In the genomic region with DNA sequence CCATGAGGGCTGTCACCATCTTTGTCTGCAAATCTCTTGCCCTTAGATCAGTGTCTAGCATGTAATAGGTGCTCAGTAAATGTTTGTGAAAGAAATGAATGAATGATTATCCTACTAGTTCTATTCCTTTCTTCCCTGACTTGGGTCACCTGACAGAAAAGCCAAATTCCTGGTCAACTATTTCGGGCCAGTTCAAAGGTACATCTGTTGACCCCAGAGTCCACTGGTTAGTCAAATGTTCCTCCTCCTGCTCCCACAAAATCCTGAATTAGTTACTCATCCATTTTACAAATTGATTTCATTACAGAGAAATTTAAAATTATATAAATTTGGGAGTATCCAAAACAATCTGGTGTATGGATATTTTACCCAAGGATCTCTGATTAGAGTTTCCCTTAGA, we compare ENCODE assay signal across 26 cellular contexts.
"Had no signal": no experiment of that assay in that cellular context is flagged by ENCODE, and none has a peak within 500 bp of the region (broad histone marks: within the 10 kb centered on the region; RNA-seq: fewer than 3 reads in every experiment).

No MANE protein-coding gene starts in this region.

- H3K9me3 ChIP-seq: stomach, suprapubic skin, testis, thoracic aorta, thyroid gland, tibial artery, tibial nerve, transverse colon, upper lobe of left lung, upper lobe of right lung, uterus, vagina had no signal

- H3K27ac ChIP-seq: stomach, suprapubic skin, testis, thoracic aorta, thyroid gland, tibial artery, tibial nerve, transverse colon, upper lobe of left lung, upper lobe of right lung, uterus, vagina had no signal

- DNase-seq: stimulated activated CD4-positive, alpha-beta T cell treated with anti-CD3 and anti-CD28 coated beads, Interleukin-2, amount 100 ng/mL, for 48 hours; stimulated activated CD4-positive, alpha-beta T cell treated with anti-CD3 and anti-CD28 coated beads, Interleukin-4, amount 100 ng/mL, for 1 hour; stimulated activated CD4-positive, alpha-beta T cell treated with anti-CD3 and anti-CD28 coated beads, Interleukin-4, amount 100 ng/mL, for 24 hours; stimulated activated CD4-positive, alpha-beta T cell treated with anti-CD3 and anti-CD28 coated beads, Interleukin-4, amount 100 ng/mL, for 4 hours; stimulated activated CD8-positive, alpha-beta memory T cell treated with anti-CD3 and anti-CD28 coated beads, Interleukin-4, amount 100 ng/mL, for 48 hours; stimulated activated naive B cell treated with anti-CD40 and anti-IgM and Interleukin-4, amounts not matched to agents 10 μg/mL and 1 μg/mL and 100 μg/mL, for 72 hours; stimulated activated naive CD4-positive, alpha-beta T cell; stimulated activated naive CD4-positive, alpha-beta T cell treated with Interleukin-2 at 50 U/mL for 16 hours; stimulated activated naive CD8-positive, alpha-beta T cell treated with anti-CD3 and anti-CD28 coated beads, Interleukin-15, amount 100 ng/mL, for 72 hours; stimulated activated naive CD8-positive, alpha-beta T cell treated with anti-CD3 and anti-CD28 coated beads, Interleukin-15, Interleukin-2, amounts not matched to agents 100 U/mL and 50 U/mL, for 24 hours; stomach; substantia nigra; testis; thyroid gland; tibial artery; transverse colon; trophoblast cell; upper lobe of left lung; upper lobe of right lung; uterus had no signal

- H3K27me3 ChIP-seq: stomach, suprapubic skin, testis, thyroid gland, tibial artery, tibial nerve, transverse colon, upper lobe of left lung, upper lobe of right lung, uterus, vagina had no signal

- H3K36me3 ChIP-seq: stomach, suprapubic skin, thoracic aorta, thyroid gland, tibial artery, tibial nerve, transverse colon, upper lobe of left lung, upper lobe of right lung, uterus, vagina had no signal

- H3K4me1 ChIP-seq: stomach, suprapubic skin, testis, tibial nerve, transverse colon, upper lobe of left lung, upper lobe of right lung, uterus, vagina had no signal

- H3K4me3 ChIP-seq: stomach, suprapubic skin, testis, thoracic aorta, thyroid gland, tibial artery, tibial nerve, transverse colon, upper lobe of left lung, upper lobe of right lung, uterus, vagina had no signal

- ATAC-seq: stimulated activated effector memory CD8-positive, alpha-beta T cell treated with anti-CD3 and anti-CD28 coated beads, Interleukin-12 subunit alpha, Interleukin-12 subunit beta, amount 100 ng/mL, for 72 hours; stimulated activated memory B cell treated with anti-CD40 and anti-IgM and Interleukin-4, amounts not matched to agents 10 μg/mL and 1 μg/mL and 100 μg/mL, for 72 hours; stimulated activated naive B cell treated with anti-CD40 and anti-IgM and Interleukin-4, amounts not matched to agents 10 μg/mL and 1 μg/mL and 100 μg/mL, for 72 hours; stimulated activated naive CD8-positive, alpha-beta T cell treated with anti-CD3 and anti-CD28 coated beads, Interleukin-15, amount 100 ng/mL, for 72 hours; stimulated activated naive CD8-positive, alpha-beta T cell treated with anti-CD3 and anti-CD28 coated beads, Interleukin-15, Interleukin-2, amounts not matched to agents 100 U/mL and 50 U/mL, for 24 hours; upper lobe of right lung had no signal
